In genomic region chr15:66293419-66294156, GRCh38 we compare ENCODE assay signal across 1 cellular context.
TF ChIP-seq lines count a peak whose summit lies in the region.

DIS3L (plus strand) TSS chr15:66293568; CDS start chr15:66293597, 29 bp downstream.

TF ChIP-seq in HEK293, 187 proteins besides CTCF, POLR2A, EP300 and RAD21 (continued from another document and continues in another):
- TF ChIP-seq KLF7 (tag by site-specific recombination; IDR thresholded peaks at IDR 0.05; ENCODE audit: borderline replicate concordance) = no peak
- TF ChIP-seq RBAK (tag by site-specific recombination; IDR thresholded peaks at IDR 0.05) = no peak
- TF ChIP-seq ZNF24 (tag by site-specific recombination; IDR thresholded peaks at IDR 0.05) = peak; percentile 67; the same call in 1 of the 2 replicates
- TF ChIP-seq SP3 (tag by site-specific recombination; IDR thresholded peaks at IDR 0.05) = peak; percentile 57; the same call in 1 of the 2 replicates
- TF ChIP-seq OSR2 (tag by site-specific recombination; IDR thresholded peaks at IDR 0.05) = no peak
- no peak; the same call in 1 of the 2 replicates for TF ChIP-seq ZBTB6 (tag by site-specific recombination; IDR thresholded peaks at IDR 0.05)
- no peak for TF ChIP-seq ZNF488 (tag by site-specific recombination; IDR thresholded peaks at IDR 0.05)
- no peak for TF ChIP-seq ZXDB (tag by site-specific recombination; IDR thresholded peaks at IDR 0.05)
- TF ChIP-seq, protein P1, sequence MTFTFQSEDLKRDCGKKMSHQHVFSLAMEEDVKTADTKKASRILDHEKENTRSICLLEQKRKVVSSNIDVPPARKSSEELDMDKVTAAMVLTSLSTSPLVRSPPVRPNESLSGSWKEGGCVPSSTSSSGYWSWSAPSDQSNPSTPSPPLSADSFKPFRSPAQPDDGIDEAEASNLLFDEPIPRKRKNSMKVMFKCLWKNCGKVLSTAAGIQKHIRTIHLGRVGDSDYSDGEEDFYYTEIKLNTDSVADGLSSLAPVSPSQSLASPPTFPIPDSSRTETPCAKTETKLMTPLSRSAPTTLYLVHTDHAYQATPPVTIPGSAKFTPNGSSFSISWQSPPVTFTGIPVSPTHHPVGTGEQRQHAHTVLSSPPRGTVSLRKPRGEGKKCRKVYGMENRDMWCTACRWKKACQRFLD (tag by site-specific recombination; IDR thresholded peaks at IDR 0.05) = no peak
- TF ChIP-seq ZNF335 (tag by site-specific recombination; conservative IDR thresholded peaks at IDR 0.05) = no peak
- TF ChIP-seq ZNF140 (tag by site-specific recombination; IDR thresholded peaks at IDR 0.05) = no peak
- TF ChIP-seq ZNF132 (tag by site-specific recombination; IDR thresholded peaks at IDR 0.05; ENCODE audit: borderline replicate concordance) = no peak
- TF ChIP-seq, protein P2, sequence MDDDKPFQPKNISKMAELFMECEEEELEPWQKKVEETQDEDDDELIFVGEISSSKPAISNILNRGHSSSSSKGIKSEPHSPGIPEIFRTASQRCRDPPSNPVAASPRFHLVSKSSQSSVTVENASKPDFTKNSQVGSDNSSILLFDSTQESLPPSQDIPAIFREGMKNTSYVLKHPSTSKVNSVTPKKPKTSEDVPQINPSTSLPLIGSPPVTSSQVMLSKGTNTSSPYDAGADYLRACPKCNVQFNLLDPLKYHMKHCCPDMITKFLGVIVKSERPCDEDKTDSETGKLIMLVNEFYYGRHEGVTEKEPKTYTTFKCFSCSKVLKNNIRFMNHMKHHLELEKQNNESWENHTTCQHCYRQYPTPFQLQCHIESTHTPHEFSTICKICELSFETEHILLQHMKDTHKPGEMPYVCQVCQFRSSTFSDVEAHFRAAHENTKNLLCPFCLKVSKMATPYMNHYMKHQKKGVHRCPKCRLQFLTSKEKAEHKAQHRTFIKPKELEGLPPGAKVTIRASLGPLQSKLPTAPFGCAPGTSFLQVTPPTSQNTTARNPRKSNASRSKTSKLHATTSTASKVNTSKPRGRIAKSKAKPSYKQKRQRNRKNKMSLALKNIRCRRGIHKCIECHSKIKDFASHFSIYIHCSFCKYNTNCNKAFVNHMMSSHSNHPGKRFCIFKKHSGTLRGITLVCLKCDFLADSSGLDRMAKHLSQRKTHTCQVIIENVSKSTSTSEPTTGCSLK (tag by site-specific recombination; IDR thresholded peaks at IDR 0.05) = no peak
- peak; percentile 54; the same call in 1 of the 2 replicates for TF ChIP-seq ZFP37 (tag by site-specific recombination; IDR thresholded peaks at IDR 0.05)
- TF ChIP-seq ZNF645 (tag by site-specific recombination; IDR thresholded peaks at IDR 0.05) = no peak
- TF ChIP-seq PRDM1 (tag by site-specific recombination; IDR thresholded peaks at IDR 0.05) = no peak
- 0 out of 2 replicates have a peak, but pooled peaks have one; percentile 22 for TF ChIP-seq MYNN (tag by site-specific recombination; IDR thresholded peaks at IDR 0.05; ENCODE audit: borderline replicate concordance)
- TF ChIP-seq ZNF501 (tag by site-specific recombination; IDR thresholded peaks at IDR 0.05) = peak; percentile 79
- TF ChIP-seq, protein P3, sequence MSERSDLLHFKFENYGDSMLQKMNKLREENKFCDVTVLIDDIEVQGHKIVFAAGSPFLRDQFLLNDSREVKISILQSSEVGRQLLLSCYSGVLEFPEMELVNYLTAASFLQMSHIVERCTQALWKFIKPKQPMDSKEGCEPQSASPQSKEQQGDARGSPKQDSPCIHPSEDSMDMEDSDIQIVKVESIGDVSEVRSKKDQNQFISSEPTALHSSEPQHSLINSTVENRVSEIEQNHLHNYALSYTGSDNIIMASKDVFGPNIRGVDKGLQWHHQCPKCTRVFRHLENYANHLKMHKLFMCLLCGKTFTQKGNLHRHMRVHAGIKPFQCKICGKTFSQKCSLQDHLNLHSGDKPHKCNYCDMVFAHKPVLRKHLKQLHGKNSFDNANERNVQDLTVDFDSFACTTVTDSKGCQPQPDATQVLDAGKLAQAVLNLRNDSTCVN (tag by site-specific recombination; optimal IDR thresholded peaks at IDR 0.05) = peak; percentile 82
- peak; percentile 50 for TF ChIP-seq ZNF341 (tag by site-specific recombination; IDR thresholded peaks at IDR 0.05; ENCODE audit: low read depth)
- TF ChIP-seq ZNF660 (tag by site-specific recombination; IDR thresholded peaks at IDR 0.05) = peak; percentile 41
- no peak for TF ChIP-seq ZBTB20 (tag by site-specific recombination; IDR thresholded peaks at IDR 0.05)
- TF ChIP-seq, protein P4, sequence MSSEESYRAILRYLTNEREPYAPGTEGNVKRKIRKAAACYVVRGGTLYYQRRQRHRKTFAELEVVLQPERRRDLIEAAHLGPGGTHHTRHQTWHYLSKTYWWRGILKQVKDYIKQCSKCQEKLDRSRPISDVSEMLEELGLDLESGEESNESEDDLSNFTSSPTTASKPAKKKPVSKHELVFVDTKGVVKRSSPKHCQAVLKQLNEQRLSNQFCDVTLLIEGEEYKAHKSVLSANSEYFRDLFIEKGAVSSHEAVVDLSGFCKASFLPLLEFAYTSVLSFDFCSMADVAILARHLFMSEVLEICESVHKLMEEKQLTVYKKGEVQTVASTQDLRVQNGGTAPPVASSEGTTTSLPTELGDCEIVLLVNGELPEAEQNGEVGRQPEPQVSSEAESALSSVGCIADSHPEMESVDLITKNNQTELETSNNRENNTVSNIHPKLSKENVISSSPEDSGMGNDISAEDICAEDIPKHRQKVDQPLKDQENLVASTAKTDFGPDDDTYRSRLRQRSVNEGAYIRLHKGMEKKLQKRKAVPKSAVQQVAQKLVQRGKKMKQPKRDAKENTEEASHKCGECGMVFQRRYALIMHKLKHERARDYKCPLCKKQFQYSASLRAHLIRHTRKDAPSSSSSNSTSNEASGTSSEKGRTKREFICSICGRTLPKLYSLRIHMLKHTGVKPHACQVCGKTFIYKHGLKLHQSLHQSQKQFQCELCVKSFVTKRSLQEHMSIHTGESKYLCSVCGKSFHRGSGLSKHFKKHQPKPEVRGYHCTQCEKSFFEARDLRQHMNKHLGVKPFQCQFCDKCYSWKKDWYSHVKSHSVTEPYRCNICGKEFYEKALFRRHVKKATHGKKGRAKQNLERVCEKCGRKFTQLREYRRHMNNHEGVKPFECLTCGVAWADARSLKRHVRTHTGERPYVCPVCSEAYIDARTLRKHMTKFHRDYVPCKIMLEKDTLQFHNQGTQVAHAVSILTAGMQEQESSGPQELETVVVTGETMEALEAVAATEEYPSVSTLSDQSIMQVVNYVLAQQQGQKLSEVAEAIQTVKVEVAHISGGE (tag by site-specific recombination; conservative IDR thresholded peaks at IDR 0.05; ENCODE audit: low read depth) = no peak
- TF ChIP-seq KLF8 (tag by site-specific recombination; IDR thresholded peaks at IDR 0.05) = peak; percentile 40; the same call in 1 of the 2 replicates
- TF ChIP-seq ZIC2 (tag by site-specific recombination; IDR thresholded peaks at IDR 0.05) = 0 out of 2 replicates have a peak, but pooled peaks have one; percentile 28
- TF ChIP-seq, protein P5, sequence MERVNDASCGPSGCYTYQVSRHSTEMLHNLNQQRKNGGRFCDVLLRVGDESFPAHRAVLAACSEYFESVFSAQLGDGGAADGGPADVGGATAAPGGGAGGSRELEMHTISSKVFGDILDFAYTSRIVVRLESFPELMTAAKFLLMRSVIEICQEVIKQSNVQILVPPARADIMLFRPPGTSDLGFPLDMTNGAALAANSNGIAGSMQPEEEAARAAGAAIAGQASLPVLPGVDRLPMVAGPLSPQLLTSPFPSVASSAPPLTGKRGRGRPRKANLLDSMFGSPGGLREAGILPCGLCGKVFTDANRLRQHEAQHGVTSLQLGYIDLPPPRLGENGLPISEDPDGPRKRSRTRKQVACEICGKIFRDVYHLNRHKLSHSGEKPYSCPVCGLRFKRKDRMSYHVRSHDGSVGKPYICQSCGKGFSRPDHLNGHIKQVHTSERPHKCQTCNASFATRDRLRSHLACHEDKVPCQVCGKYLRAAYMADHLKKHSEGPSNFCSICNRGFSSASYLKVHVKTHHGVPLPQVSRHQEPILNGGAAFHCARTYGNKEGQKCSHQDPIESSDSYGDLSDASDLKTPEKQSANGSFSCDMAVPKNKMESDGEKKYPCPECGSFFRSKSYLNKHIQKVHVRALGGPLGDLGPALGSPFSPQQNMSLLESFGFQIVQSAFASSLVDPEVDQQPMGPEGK (tag by site-specific recombination; IDR thresholded peaks at IDR 0.05) = peak; percentile 79
- TF ChIP-seq HOXD13 (CRISPR knock-in tag; IDR thresholded peaks at IDR 0.05; ENCODE audit: borderline replicate concordance) = no peak
- TF ChIP-seq GLIS1 (tag by site-specific recombination; IDR thresholded peaks at IDR 0.05) = 0 out of 2 replicates have a peak, but pooled peaks have one; percentile 10
- peak; percentile 47 for TF ChIP-seq IKZF3 (tag by site-specific recombination; IDR thresholded peaks at IDR 0.05)
- no peak for TF ChIP-seq ZNF600 (tag by site-specific recombination; IDR thresholded peaks at IDR 0.05)
- TF ChIP-seq ZBTB8A (tag by site-specific recombination; IDR thresholded peaks at IDR 0.05) = peak; percentile 47; the same call in 1 of the 2 replicates
- no peak for TF ChIP-seq ZNF623 (tag by site-specific recombination; IDR thresholded peaks at IDR 0.05)
- TF ChIP-seq, protein P6, sequence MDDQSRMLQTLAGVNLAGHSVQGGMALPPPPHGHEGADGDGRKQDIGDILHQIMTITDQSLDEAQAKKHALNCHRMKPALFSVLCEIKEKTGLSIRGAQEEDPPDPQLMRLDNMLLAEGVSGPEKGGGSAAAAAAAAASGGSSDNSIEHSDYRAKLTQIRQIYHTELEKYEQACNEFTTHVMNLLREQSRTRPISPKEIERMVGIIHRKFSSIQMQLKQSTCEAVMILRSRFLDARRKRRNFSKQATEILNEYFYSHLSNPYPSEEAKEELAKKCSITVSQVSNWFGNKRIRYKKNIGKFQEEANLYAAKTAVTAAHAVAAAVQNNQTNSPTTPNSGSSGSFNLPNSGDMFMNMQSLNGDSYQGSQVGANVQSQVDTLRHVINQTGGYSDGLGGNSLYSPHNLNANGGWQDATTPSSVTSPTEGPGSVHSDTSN (CRISPR knock-in tag; IDR thresholded peaks at IDR 0.05) = peak; percentile 85
- no peak for TF ChIP-seq ZNF248 (tag by site-specific recombination; IDR thresholded peaks at IDR 0.05)
- TF ChIP-seq ZNF560 (tag by site-specific recombination; IDR thresholded peaks at IDR 0.05; ENCODE audit: borderline replicate concordance) = no peak
- TF ChIP-seq ZNF354C (tag by site-specific recombination; IDR thresholded peaks at IDR 0.05; ENCODE audit: borderline replicate concordance, low read depth) = no peak
- TF ChIP-seq KLF9 (tag by site-specific recombination; IDR thresholded peaks at IDR 0.05; ENCODE audit: low read depth) = peak; percentile 47; the same call in 1 of the 2 replicates
- no peak for TF ChIP-seq ZNF175 (tag by site-specific recombination; IDR thresholded peaks at IDR 0.05)
- TF ChIP-seq WT1 (tag by site-specific recombination; IDR thresholded peaks at IDR 0.05) = peak; percentile 56; the same call in 1 of the 2 replicates
- TF ChIP-seq ZNF76 (tag by site-specific recombination; IDR thresholded peaks at IDR 0.05; ENCODE audit: borderline replicate concordance, low read depth) = no peak
- TF ChIP-seq ZNF184 (tag by site-specific recombination; IDR thresholded peaks at IDR 0.05) = no peak
- no peak for TF ChIP-seq SALL2 (tag by site-specific recombination; IDR thresholded peaks at IDR 0.05; ENCODE audit: borderline replicate concordance)
- TF ChIP-seq ZNF433 (tag by site-specific recombination; IDR thresholded peaks at IDR 0.05; ENCODE audit: low read depth) = no peak
- TF ChIP-seq SP2 (tag by site-specific recombination; IDR thresholded peaks at IDR 0.05) = peak; percentile 48
- TF ChIP-seq ZBTB1 (tag by site-specific recombination; IDR thresholded peaks at IDR 0.05) = no peak
